In the genomic region with DNA sequence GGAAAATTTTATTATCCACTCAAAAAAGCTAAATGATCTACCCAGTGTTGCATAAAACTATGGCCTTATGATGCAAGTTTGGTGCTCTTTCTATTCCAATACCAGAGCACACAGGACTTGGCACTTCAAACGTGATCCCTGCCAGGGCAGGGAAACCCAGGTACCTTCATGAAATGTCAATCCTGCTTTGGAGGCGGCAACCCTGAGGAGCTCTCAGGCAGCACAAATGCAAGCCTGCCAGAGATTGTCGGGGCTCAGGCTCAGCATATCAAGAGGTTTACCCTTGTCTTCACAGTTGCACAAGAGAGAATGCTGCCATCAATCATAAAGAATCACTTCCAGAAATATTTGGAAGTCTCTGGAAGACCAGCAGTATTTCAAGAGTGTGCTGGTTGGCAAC, we compare ENCODE assay signal across 21 cellular contexts.
DNase-seq lines count a peak whose midpoint lies in the region; ATAC-seq, FAIRE-seq and TF ChIP-seq lines count a peak whose summit lies in the region.
"Had no signal": no experiment of that assay in that cellular context is flagged by ENCODE, and none has a peak within 500 bp of the region (broad histone marks: within the 10 kb centered on the region; RNA-seq: fewer than 3 reads in every experiment).

No MANE protein-coding gene starts in this region.

- peak in 3 of 4 donors; percentile 56 to 77 (median 73) for ATAC-seq in right lobe of liver
- ATAC-seq in HepG2 = no peak
- peak; percentile 40 for ATAC-seq in left lung
- ATAC-seq in omental fat pad (ENCODE audit: low FRiP score) = peak; percentile 69
- ATAC-seq in upper lobe of right lung = peak; percentile 61
- ATAC-seq in HG03442 (IDR thresholded peaks at IDR 0.05; ENCODE audit: unreplicated experiment) = no peak
- no peak for ATAC-seq in activated naive CD8-positive, alpha-beta T cell treated with anti-CD3 and anti-CD28 coated beads, Interleukin-2, amount 50 U/mL, for 24 hours
- ATAC-seq: A549, GM23338 had no signal

- H3K4me3 Mint-ChIP-seq in activated naive CD8-positive, alpha-beta T cell treated with anti-CD3 and anti-CD28 coated beads, Interleukin-2, amount 50 U/mL, for 24 hours = no peak overlapping the region
- H3K4me3 Mint-ChIP-seq: CD14-positive monocyte; CD4-positive, alpha-beta memory T cell; GM23338 had no signal

- H3K4me3 ChIP-seq in right lobe of liver (no peak overlapping the region), HepG2 (replicated peaks in 1 of 3; ENCODE audit: insufficient read depth in 1 of 3, low read depth in 2 of 3, low read length in 3 of 3) (no peak overlapping the region), left lung (no peak overlapping the region), upper lobe of right lung (no peak overlapping the region)
- H3K4me3 ChIP-seq: A549, BLaER1, GM23338 had no signal

- in situ Hi-C loops in HepG2 (cut with HindIII; ENCODE audit: extremely low pct_ligation_motif_present, low pct_unique_long_range_greater_than_20kb) = no loop called here

- H3K27me3 Mint-ChIP-seq in activated naive CD8-positive, alpha-beta T cell treated with anti-CD3 and anti-CD28 coated beads, Interleukin-2, amount 50 U/mL, for 24 hours = no peaks in the 10 kb centered on the region

- H3K4me1 ChIP-seq in right lobe of liver (peaks cover 0 to 6% (median 0%) of the 10 kb centered on the region in 4 donors), HepG2 (ENCODE audit: insufficient read depth, low read length) (no peaks in the 10 kb centered on the region), left lung (peaks cover 0 to 6% of the 10 kb centered on the region in 2 donors), upper lobe of right lung (peaks cover 15% of the 10 kb centered on the region)
- H3K4me1 ChIP-seq: A549 had no signal

- no TSS peak for BruUV-seq in HepG2 (replicated peaks; lab: Mats Ljungman, UMichigan)

- H2AFZ ChIP-seq in HepG2 (ENCODE audit: low read length) = no peak overlapping the region
- H2AFZ ChIP-seq: GM23338 had no signal

- no peak overlapping the region for H3K4me2 ChIP-seq in HepG2 (ENCODE audit: low read depth, low read length)
- H3K4me2 ChIP-seq: A549, BLaER1, GM23338 had no signal

- TF ChIP-seq CTCF in right lobe of liver (IDR thresholded peaks at IDR 0.05) = no peak
- TF ChIP-seq CTCF in HepG2 (CRISPR knock-in tag; IDR thresholded peaks at IDR 0.05) = no peak
- TF ChIP-seq CTCF in left lung (IDR thresholded peaks at IDR 0.05) = no peak
- TF ChIP-seq CTCF in omental fat pad (IDR thresholded peaks at IDR 0.05) = no peak
- TF ChIP-seq CTCF in upper lobe of right lung (IDR thresholded peaks at IDR 0.05) = no peak

- TF ChIP-seq EP300 in HepG2 (IDR thresholded peaks at IDR 0.05; ENCODE audit: low read depth in 2 of 2, low read length in 2 of 2) (no peak), HepG2 (CRISPR knock-in tag; IDR thresholded peaks at IDR 0.05; ENCODE audit: borderline replicate concordance) (no peak)

- H3K36me3 ChIP-seq in right lobe of liver (no peaks in the 10 kb centered on the region), HepG2 (replicated peaks in 1 of 2; ENCODE audit: control insufficient read depth in 1 of 2, insufficient read depth in 2 of 2, low read length in 2 of 2) (no peaks in the 10 kb centered on the region), left lung (no peaks in the 10 kb centered on the region), upper lobe of right lung (no peaks in the 10 kb centered on the region)

- H3K27me3 ChIP-seq in right lobe of liver (no peaks in the 10 kb centered on the region), HepG2 (ENCODE audit: control insufficient read depth in 1 of 2, insufficient read depth in 2 of 2, low read length in 2 of 2) (peaks cover 5 to 25% of the 10 kb centered on the region in 2 experiments; a peak in 3 of 5 replicates), left lung (no peaks in the 10 kb centered on the region), upper lobe of right lung (no peaks in the 10 kb centered on the region)
- H3K27me3 ChIP-seq: BLaER1 had no signal

- no peak for TF ChIP-seq RAD21 in HepG2 (CRISPR knock-in tag; IDR thresholded peaks at IDR 0.05)

- no peaks in the 10 kb centered on the region for H3K4me1 Mint-ChIP-seq in activated naive CD8-positive, alpha-beta T cell treated with anti-CD3 and anti-CD28 coated beads, Interleukin-2, amount 50 U/mL, for 24 hours
- H3K4me1 Mint-ChIP-seq: CD4-positive, alpha-beta memory T cell had no signal

- H3K27ac ChIP-seq in right lobe of liver = no peak overlapping the region
- H3K27ac ChIP-seq in HepG2 (ENCODE audit: extremely low read length, insufficient read depth, low read length) = no peak overlapping the region
- H3K27ac ChIP-seq in left lung = no peak overlapping the region
- no peak overlapping the region for H3K27ac ChIP-seq in upper lobe of right lung
- H3K27ac ChIP-seq: 22Rv1, A549, BLaER1 had no signal

- intact Hi-C loops in right lobe of liver (cut with DNase I) (no loop called here), HepG2 (cut with micrococcal nuclease; ENCODE audit: unreplicated experiment) (no loop called here), left lung (cut with DNase I) (no loop called here), upper lobe of right lung (cut with DNase I) (no loop called here)

- H3K9me3 ChIP-seq in right lobe of liver = no peaks in the 10 kb centered on the region
- no peaks in the 10 kb centered on the region for H3K9me3 ChIP-seq in HepG2 (ENCODE audit: low read length)
- H3K9me3 ChIP-seq in left lung = no peaks in the 10 kb centered on the region
- H3K9me3 ChIP-seq in upper lobe of right lung = no peaks in the 10 kb centered on the region
- H3K9me3 ChIP-seq: A549, BLaER1 had no signal

- H4K20me1 ChIP-seq in HepG2 (ENCODE audit: insufficient read depth, low read length) = no peaks in the 10 kb centered on the region
- H4K20me1 ChIP-seq: BLaER1 had no signal

- no peaks in the 10 kb centered on the region for H3K79me2 ChIP-seq in HepG2 (ENCODE audit: insufficient read depth, low read length)

- no peak for FAIRE-seq in HepG2 (lab: Jason Lieb, UNC)
- FAIRE-seq: A549, GM12892, GM18507, H54 had no signal

- no peaks in the 10 kb centered on the region for H3K36me3 Mint-ChIP-seq in activated naive CD8-positive, alpha-beta T cell treated with anti-CD3 and anti-CD28 coated beads, Interleukin-2, amount 50 U/mL, for 24 hours (ENCODE audit: low read depth)
- H3K36me3 Mint-ChIP-seq: CD14-positive monocyte; CD4-positive, alpha-beta memory T cell had no signal

- CTCF ChIA-PET in HepG2 (lab: Yijun Ruan, JAX; ENCODE audit: low intra/inter-chr PET ratio, low total read pairs) = no interaction called here

- H3K9ac ChIP-seq in HepG2 (ENCODE audit: insufficient read depth, low read depth, low read length) = no peak overlapping the region
- H3K9ac ChIP-seq: BLaER1 had no signal

- DNase-seq in right lobe of liver = peak in 1 of 3 donors; percentile 72
- no peak for DNase-seq in HepG2 (ENCODE audit: low spot score)
- DNase-seq in left lung = no peak
- DNase-seq in omental fat pad (ENCODE audit: low spot score) = no peak
- no peak for DNase-seq in upper lobe of right lung
- no peak for DNase-seq in NCI-H2171 (lab: John Stamatoyannopoulos, UW)
- no peak for DNase-seq in activated naive CD8-positive, alpha-beta T cell treated with anti-CD3 and anti-CD28 coated beads, Interleukin-2, amount 50 U/mL, for 24 hours
- DNase-seq: CD4-positive, alpha-beta memory T cell; DMS153; DMS79; GDM1; HCEC 1CT had no signal

- POLR2A ChIA-PET in HepG2 (lab: Yijun Ruan, JAX) = no interaction called here

- WGBS in right lobe of liver (ENCODE audit: insufficient coverage, low coverage, low lambda C conversion rate, missing lambda C conversion rate) = 50% methylated on average over 3 of the region's 3 CpGs
- 0% methylated on average over 3 of the region's 3 CpGs for WGBS in HepG2 (ENCODE audit: low lambda C conversion rate)

- no peaks in the 10 kb centered on the region for H3K9me3 Mint-ChIP-seq in activated naive CD8-positive, alpha-beta T cell treated with anti-CD3 and anti-CD28 coated beads, Interleukin-2, amount 50 U/mL, for 24 hours
- H3K9me3 Mint-ChIP-seq: GM23338 had no signal

- TF ChIP-seq POLR2A in right lobe of liver (IDR thresholded peaks at IDR 0.05) = no peak
- no peak for TF ChIP-seq POLR2A in HepG2 (IDR thresholded peaks at IDR 0.05; ENCODE audit: insufficient read depth in 1 of 2, low read depth in 2 of 2, low read length in 2 of 2)

- H3K27ac Mint-ChIP-seq in activated naive CD8-positive, alpha-beta T cell treated with anti-CD3 and anti-CD28 coated beads, Interleukin-2, amount 50 U/mL, for 24 hours = no peak overlapping the region
- H3K27ac Mint-ChIP-seq: CD4-positive, alpha-beta memory T cell; GM23338 had no signal

TF ChIP-seq in HepG2, 621 proteins besides CTCF, POLR2A, EP300 and RAD21:
- no peak for TF ChIP-seq NFYC (CRISPR knock-in tag; IDR thresholded peaks at IDR 0.05)
- TF ChIP-seq NFKBIZ (CRISPR knock-in tag; IDR thresholded peaks at IDR 0.05) = no peak
- TF ChIP-seq TCF7L2 (IDR thresholded peaks at IDR 0.05; ENCODE audit: low read depth, low read length) = no peak
- no peak for TF ChIP-seq PHF5A (CRISPR knock-in tag; IDR thresholded peaks at IDR 0.05; ENCODE audit: low read depth, unreplicated experiment)
- TF ChIP-seq, protein P1, sequence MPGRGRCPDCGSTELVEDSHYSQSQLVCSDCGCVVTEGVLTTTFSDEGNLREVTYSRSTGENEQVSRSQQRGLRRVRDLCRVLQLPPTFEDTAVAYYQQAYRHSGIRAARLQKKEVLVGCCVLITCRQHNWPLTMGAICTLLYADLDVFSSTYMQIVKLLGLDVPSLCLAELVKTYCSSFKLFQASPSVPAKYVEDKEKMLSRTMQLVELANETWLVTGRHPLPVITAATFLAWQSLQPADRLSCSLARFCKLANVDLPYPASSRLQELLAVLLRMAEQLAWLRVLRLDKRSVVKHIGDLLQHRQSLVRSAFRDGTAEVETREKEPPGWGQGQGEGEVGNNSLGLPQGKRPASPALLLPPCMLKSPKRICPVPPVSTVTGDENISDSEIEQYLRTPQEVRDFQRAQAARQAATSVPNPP (CRISPR knock-in tag; IDR thresholded peaks at IDR 0.05) = no peak
- no peak for TF ChIP-seq RBM39 (IDR thresholded peaks at IDR 0.05; ENCODE audit: low read depth, low read length, poor library complexity, severe bottlenecking)
- TF ChIP-seq ZSCAN22 (CRISPR knock-in tag; IDR thresholded peaks at IDR 0.05) = no peak
- TF ChIP-seq FOXM1 (CRISPR knock-in tag; IDR thresholded peaks at IDR 0.05) = no peak
- TF ChIP-seq KAT8 (CRISPR knock-in tag; IDR thresholded peaks at IDR 0.05) = no peak
- TF ChIP-seq NR3C1 (CRISPR knock-in tag; IDR thresholded peaks at IDR 0.05) = no peak
- TF ChIP-seq PAWR (CRISPR knock-in tag; IDR thresholded peaks at IDR 0.05; ENCODE audit: borderline replicate concordance) = no peak
- no peak for TF ChIP-seq CBFB (CRISPR knock-in tag; IDR thresholded peaks at IDR 0.05)
- TF ChIP-seq RBAK (CRISPR knock-in tag; IDR thresholded peaks at IDR 0.05) = no peak
- TF ChIP-seq ZNF136 (CRISPR knock-in tag; IDR thresholded peaks at IDR 0.05; ENCODE audit: low read depth) = no peak

Comparison
In these comparisons a context has a peak if more than half of its experiments do, and no peak if none do; other contexts are left out.
1. ATAC-seq: peak in right lobe of liver (3 of 4), left lung (single experiment), omental fat pad (single experiment) and upper lobe of right lung (single experiment); none in HepG2 (single experiment), HG03442 (single experiment) and activated naive CD8-positive, alpha-beta T cell treated with anti-CD3 and anti-CD28 coated beads, Interleukin-2, amount 50 U/mL, for 24 hours (single experiment).